In the genomic region with DNA sequence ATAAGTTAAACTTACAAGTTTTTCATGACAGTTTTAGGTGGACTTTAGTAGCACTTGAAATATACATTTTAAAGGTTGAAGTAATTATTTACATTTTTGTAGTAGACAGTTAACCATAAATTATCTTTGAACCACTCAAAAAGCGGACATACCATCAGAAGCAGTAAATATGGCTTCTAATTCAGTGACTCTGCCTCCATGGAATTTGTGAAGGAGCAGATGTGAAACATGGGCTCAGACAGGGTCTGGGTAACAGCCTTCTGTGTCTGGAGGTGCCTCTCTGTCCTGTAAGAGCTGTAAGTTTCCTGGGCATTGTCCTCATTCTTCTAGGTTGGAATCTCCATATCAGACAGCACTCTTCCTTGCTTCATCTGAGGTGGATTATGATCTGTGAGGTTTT, we compare ENCODE assay signal across 28 cellular contexts. TPM values are rescaled to one million over a fixed set of nuclear protein-coding genes. Genes with fewer than 3 reads are reported as not detected.
"Had no signal": no experiment of that assay in that cellular context is flagged by ENCODE, and none has a peak within 500 bp of the region (broad histone marks: within the 10 kb centered on the region; RNA-seq: fewer than 3 reads in every experiment).

No MANE protein-coding gene starts in this region.

- H3K4me3 ChIP-seq: adrenal gland, cardiac muscle cell, MG63, SJCRH30, SK-N-MC had no signal

- DNase-seq: activated CD4-positive, alpha-beta T cell treated with anti-CD3 and anti-CD28 coated beads, Interleukin-2, amount 10 ng/mL, durations not matched to agents 7 days and 5 days; activated CD4-positive, alpha-beta T cell treated with anti-CD3 and anti-CD28 coated beads, Interleukin-2, amount 50 U/mL, for 48 hours; activated CD8-positive, alpha-beta T cell treated with anti-CD3 and anti-CD28 coated beads, Interleukin-2, amount 10 ng/mL, durations not matched to agents 7 days and 5 days; activated gamma-delta T cell treated with Interleukin-2 at 50 U/mL for 16 hours; activated naive CD4-positive, alpha-beta T cell treated with anti-CD3 and anti-CD28 coated beads for 36 hours; activated T-cell treated with anti-CD3 and anti-CD28 coated beads, Interleukin-2, amount 50 U/mL, for 24 hours; adrenal gland; anterior cingulate cortex; MG63; NCI-H1048; NCI-H1105 treated with DMSO at 0.1 percent for 48 hours; NCI-H1436; NCI-H1694; NCI-H1930; NCI-H2081 treated with DMSO at 0.1 percent for 48 hours; NCI-H226; NCI-H446 treated with DMSO at 0.1 percent for 48 hours; NCI-H524; NCI-H69; SHP77; SJCRH30 had no signal

- H3K27me3 ChIP-seq: adrenal gland, cardiac muscle cell, MG63, SJCRH30 had no signal

- H3K9me3 ChIP-seq: adrenal gland, MG63, SJCRH30 had no signal

- H3K36me3 ChIP-seq: adrenal gland, cardiac muscle cell, MG63, SJCRH30 had no signal

- H3K27ac ChIP-seq: adrenal gland, cardiac muscle cell, SJCRH30, SK-N-MC had no signal

- H3K27ac Mint-ChIP-seq: activated CD4-positive, alpha-beta T cell treated with anti-CD3 and anti-CD28 coated beads, Interleukin-2, amount 10 ng/mL, durations not matched to agents 7 days and 5 days; activated CD8-positive, alpha-beta T cell treated with anti-CD3 and anti-CD28 coated beads, Interleukin-2, amount 10 ng/mL, durations not matched to agents 7 days and 5 days; activated naive CD4-positive, alpha-beta T cell treated with anti-CD3 and anti-CD28 coated beads for 36 hours; activated naive CD4-positive, alpha-beta T cell treated with anti-CD3 and anti-CD28 coated beads, Interleukin-2, amount 50 U/mL, for 72 hours; activated T-cell treated with anti-CD3 and anti-CD28 coated beads, Interleukin-2, amount 50 U/mL, for 24 hours; T-helper 1 cell treated with Interleukin-12 subunit alpha and Interleukin-12 subunit beta and Interleukin-4 antibody, amounts not matched to agents 30 μg/mL and 1 μg/mL, for 36 hours; T-helper 2 cell treated with Interferon-gamma antibody and Interleukin-4, amounts not matched to agents 5 μg/mL and 100 μg/mL, for 36 hours had no signal

- H3K4me1 Mint-ChIP-seq: activated CD4-positive, alpha-beta T cell treated with anti-CD3 and anti-CD28 coated beads, Interleukin-2, amount 10 ng/mL, durations not matched to agents 7 days and 5 days; central memory CD8-positive, alpha-beta T cell had no signal

- H3K4me1 ChIP-seq: adrenal gland, SJCRH30 had no signal

- H3K4me3 Mint-ChIP-seq: activated CD4-positive, alpha-beta T cell treated with anti-CD3 and anti-CD28 coated beads, Interleukin-2, amount 10 ng/mL, durations not matched to agents 7 days and 5 days; activated CD8-positive, alpha-beta T cell treated with anti-CD3 and anti-CD28 coated beads, Interleukin-2, amount 10 ng/mL, durations not matched to agents 7 days and 5 days; activated naive CD4-positive, alpha-beta T cell treated with anti-CD3 and anti-CD28 coated beads for 36 hours; activated T-cell treated with anti-CD3 and anti-CD28 coated beads, Interleukin-2, amount 50 U/mL, for 24 hours; central memory CD8-positive, alpha-beta T cell; T-helper 1 cell treated with Interleukin-12 subunit alpha and Interleukin-12 subunit beta and Interleukin-4 antibody, amounts not matched to agents 30 μg/mL and 1 μg/mL, for 36 hours; T-helper 2 cell treated with Interferon-gamma antibody and Interleukin-4, amounts not matched to agents 5 μg/mL and 100 μg/mL, for 36 hours had no signal

- H3K27me3 Mint-ChIP-seq: activated T-cell treated with anti-CD3 and anti-CD28 coated beads, Interleukin-2, amount 50 U/mL, for 24 hours had no signal

RNA-seq across cellular contexts. Expression of a gene that starts 12.4 kb away (rescaled TPM):
- total RNA-seq: chondrocyte, SJCRH30 had no signal
- polyA plus RNA-seq: adrenal gland had no signal

RNA-seq across cellular contexts. Expression of a gene that starts 47.5 kb away (rescaled TPM):
- total RNA-seq: adrenal gland, cardiac muscle cell, chondrocyte, SJCRH30 had no signal
- polyA plus RNA-seq: adrenal gland had no signal
